In genomic region chr2:105321875-105322646, GRCh38 we compare ENCODE assay signal across 17 cellular contexts. TPM values are rescaled to one million over a fixed set of nuclear protein-coding genes. Genes with fewer than 3 reads are reported as not detected.
DNase-seq lines count a peak whose midpoint lies in the region; ATAC-seq and TF ChIP-seq lines count a peak whose summit lies in the region.
"Had no signal": no experiment of that assay in that cellular context is flagged by ENCODE, and none has a peak within 500 bp of the region (broad histone marks: within the 10 kb centered on the region; RNA-seq: fewer than 3 reads in every experiment).

No MANE protein-coding gene starts in this region.

- H3K4me1 Mint-ChIP-seq in immature natural killer cell = peaks cover 20 to 46% of the 10 kb centered on the region in 2 donors

- DNase-seq in AG10803 (ENCODE audit: low read depth) (peak; percentile 34), astrocyte of the spinal cord (ENCODE audit: low read depth, low spot score) (peak; percentile 23), immature natural killer cell (no peak), NCI-H510A (lab: John Stamatoyannopoulos, UW) (no peak), middle frontal gyrus (ENCODE audit: extremely low spot score, low spot score) (no peak)
- DNase-seq in stimulated activated naive CD4-positive, alpha-beta T cell treated with Interleukin-2 at 50 U/mL for 16 hours (lab: John Stamatoyannopoulos, UW) = no peak
- DNase-seq: activated CD4-positive, alpha-beta T cell treated with anti-CD3 and anti-CD28 coated beads, Interleukin-2, amount 10 ng/mL, durations not matched to agents 7 days and 5 days; endodermal cell; NCI-H446 treated with DMSO at 0.1 percent for 48 hours; stimulated activated CD4-positive, alpha-beta T cell treated with anti-CD3 and anti-CD28 coated beads, Interleukin-2, amount 100 ng/mL, for 24 hours; T1000; testis had no signal

- TF ChIP-seq CTCF in AG10803 (conservative IDR thresholded peaks at IDR 0.05; ENCODE audit: low read length) (no peak), astrocyte of the spinal cord (IDR thresholded peaks at IDR 0.05; ENCODE audit: low read depth, low read length) (no peak)

- H3K27me3 Mint-ChIP-seq in immature natural killer cell (ENCODE audit: low read depth in 3 of 3) = no peaks in the 10 kb centered on the region
- H3K27me3 Mint-ChIP-seq: activated CD4-positive, alpha-beta T cell treated with anti-CD3 and anti-CD28 coated beads, Interleukin-2, amount 10 ng/mL, durations not matched to agents 7 days and 5 days had no signal

- in situ Hi-C loops in astrocyte of the spinal cord (cut with HindIII; ENCODE audit: low sequenced_read_pairs) = no loop called here

- H3K4me3 ChIP-seq in AG10803 (ENCODE audit: low read length) = no peak overlapping the region
- H3K4me3 ChIP-seq in astrocyte of the spinal cord (ENCODE audit: low read depth, low read length) = no peak overlapping the region
- H3K4me3 ChIP-seq: SJSA1, testis had no signal

- H3K4me3 Mint-ChIP-seq in immature natural killer cell = no peak overlapping the region
- H3K4me3 Mint-ChIP-seq: activated CD4-positive, alpha-beta T cell treated with anti-CD3 and anti-CD28 coated beads, Interleukin-2, amount 10 ng/mL, durations not matched to agents 7 days and 5 days; endodermal cell had no signal

- no peaks in the 10 kb centered on the region for H3K36me3 Mint-ChIP-seq in immature natural killer cell

- H3K27ac Mint-ChIP-seq in immature natural killer cell = no peak overlapping the region
- H3K27ac Mint-ChIP-seq: activated CD4-positive, alpha-beta T cell treated with anti-CD3 and anti-CD28 coated beads, Interleukin-2, amount 10 ng/mL, durations not matched to agents 7 days and 5 days; endodermal cell had no signal

- no peaks in the 10 kb centered on the region for H3K9me3 Mint-ChIP-seq in immature natural killer cell
- H3K9me3 Mint-ChIP-seq: activated CD4-positive, alpha-beta T cell treated with anti-CD3 and anti-CD28 coated beads, Interleukin-2, amount 10 ng/mL, durations not matched to agents 7 days and 5 days; endodermal cell had no signal

- peak; percentile 25 for ATAC-seq in GM18520 (IDR thresholded peaks at IDR 0.05; ENCODE audit: unreplicated experiment)
- peak; percentile 39 for ATAC-seq in HG02884 (IDR thresholded peaks at IDR 0.05; ENCODE audit: unreplicated experiment)
- ATAC-seq: left lobe of liver, sciatic nerve had no signal

RNA-seq across cellular contexts. Expression of gene TGFBRAP1, which starts 7.5 kb away (rescaled TPM):
- 10 to 100 TPM; 10.7 to 29.8 (median 15.7) TPM for polyA plus RNA-seq in immature natural killer cell

RNA-seq across cellular contexts. Expression of gene C2orf49, which starts 15.3 kb away (rescaled TPM):
- polyA plus RNA-seq in immature natural killer cell = 10 to 100 TPM in 2 of 3 donors, 1 to 10 TPM in 1; 4.6 to 12.2 (median 11.1) TPM

Comparison
In these comparisons a context has a peak if more than half of its experiments do, and no peak if none do; other contexts are left out.
1. DNase-seq: peak in AG10803 (single experiment) and astrocyte of the spinal cord (single experiment); none in immature natural killer cell (0 of 3), NCI-H510A (single experiment), middle frontal gyrus (single experiment) and stimulated activated naive CD4-positive, alpha-beta T cell treated with Interleukin-2 at 50 U/mL for 16 hours (single experiment).